ENCODE assay signal across 11 cellular contexts in genomic region chr2:69797836-69798465, GRCh38. TPM values are rescaled to one million over a fixed set of nuclear protein-coding genes. Genes with fewer than 3 reads are reported as not detected.
A peak's percentile ranks its signal among the peaks of the same experiment; 100 is the strongest.
DNase-seq lines count a peak whose midpoint lies in the region; ATAC-seq and TF ChIP-seq lines count a peak whose summit lies in the region.
"Had no signal": no experiment of that assay in that cellular context is flagged by ENCODE, and none has a peak within 500 bp of the region (broad histone marks: within the 10 kb centered on the region; RNA-seq: fewer than 3 reads in every experiment).

No MANE protein-coding gene starts in this region.

- DNase-seq in Calu3 (no peak), PC-9 (peak in 1 of 2 experiments; percentile 66), fibroblast of lung (ENCODE audit: low read depth in 2 of 2) (peak in 1 of 2 donors; percentile 65), prostate gland (ENCODE audit: low spot score) (peak; percentile 9), NCI-H2107 (lab: John Stamatoyannopoulos, UW) (no peak)
- DNase-seq: GF-D8, NCI-H446 had no signal

- H3K36me3 Mint-ChIP-seq in Calu3 (ENCODE audit: insufficient read depth, unreplicated experiment) = peaks cover 72% of the 10 kb centered on the region

- TF ChIP-seq POLR2A in prostate gland (IDR thresholded peaks at IDR 0.05) = no peak

- peak overlapping the region; percentile 50 for H3K4me3 Mint-ChIP-seq in Calu3 (ENCODE audit: low read depth, unreplicated experiment)

- no peak overlapping the region for H2AFZ ChIP-seq in PC-9
- no peak overlapping the region for H2AFZ ChIP-seq in fibroblast of lung (ENCODE audit: low read length)

- H3K4me1 Mint-ChIP-seq in Calu3 (ENCODE audit: low read depth, unreplicated experiment) = peaks cover 71% of the 10 kb centered on the region

- H3F3A ChIP-seq in PC-9 (ENCODE audit: insufficient read depth, low read depth) = peaks cover 16% of the 10 kb centered on the region

- no peaks in the 10 kb centered on the region for H3K9me2 ChIP-seq in PC-9 (ENCODE audit: insufficient read depth)

- H3K4me1 ChIP-seq in PC-9 (replicated peaks; ENCODE audit: insufficient read depth) = peaks cover 26% of the 10 kb centered on the region
- peaks cover 7% of the 10 kb centered on the region for H3K4me1 ChIP-seq in fibroblast of lung (ENCODE audit: control insufficient read depth, extremely low read depth, insufficient read depth, low read length)
- no peaks in the 10 kb centered on the region for H3K4me1 ChIP-seq in prostate gland (replicated peaks)

- no peaks in the 10 kb centered on the region for H3K9me3 Mint-ChIP-seq in Calu3 (ENCODE audit: low read depth, unreplicated experiment)
- H3K9me3 Mint-ChIP-seq: stimulated activated naive CD8-positive, alpha-beta T cell treated with anti-CD3 and anti-CD28 coated beads, Interleukin-15, Interleukin-2, amounts not matched to agents 100 ng/mL and 50 ng/mL, for 24 hours had no signal

- ATAC-seq in GM18519 (IDR thresholded peaks at IDR 0.05; ENCODE audit: low FRiP score, unreplicated experiment) (no peak), HG03135 (IDR thresholded peaks at IDR 0.05; ENCODE audit: unreplicated experiment) (no peak), GM21529 (IDR thresholded peaks at IDR 0.05; ENCODE audit: unreplicated experiment) (no peak)

- CTCF ChIA-PET in Calu3 (lab: Charles Lee) = interaction anchor here (2.0 kb wide), 1 partner anchor 73 kb away, joined by 7 read pairs; no protein-coding TSS in a partner anchor
- CTCF ChIA-PET in PC-9 (lab: Charles Lee) = no interaction called here

- H3K36me3 ChIP-seq in PC-9 (ENCODE audit: low read depth) (no peaks in the 10 kb centered on the region), fibroblast of lung (ENCODE audit: control insufficient read depth, insufficient read depth, low read length) (no peaks in the 10 kb centered on the region), prostate gland (no peaks in the 10 kb centered on the region)

- POLR2A ChIA-PET in PC-9 (lab: Charles Lee; ENCODE audit: unreplicated experiment) = no interaction called here

- H4K20me1 ChIP-seq in PC-9 (ENCODE audit: insufficient read depth) (no peaks in the 10 kb centered on the region), fibroblast of lung (ENCODE audit: control insufficient read depth, extremely low read depth, insufficient read depth, low read length) (no peaks in the 10 kb centered on the region)

- H3K27me3 ChIP-seq in PC-9 (ENCODE audit: insufficient read depth, low read depth) = no peaks in the 10 kb centered on the region
- no peaks in the 10 kb centered on the region for H3K27me3 ChIP-seq in fibroblast of lung (ENCODE audit: control insufficient read depth, insufficient read depth, low read length)
- H3K27me3 ChIP-seq in prostate gland (replicated peaks; ENCODE audit: insufficient read depth) = no peaks in the 10 kb centered on the region

- BruUV-seq in Calu3 (replicated peaks; lab: Mats Ljungman, UMichigan) (no TSS peak), PC-9 (replicated peaks; lab: Mats Ljungman, UMichigan) (no TSS peak)

- no peak overlapping the region for H3K4me3 ChIP-seq in PC-9
- peak overlapping the region in 1 of 4 experiments; percentile 38 for H3K4me3 ChIP-seq in fibroblast of lung (replicated peaks in 1 of 4; ENCODE audit: control extremely low read depth in 1 of 4, insufficient read depth in 1 of 4, low read depth in 3 of 4, low read length in 4 of 4)
- H3K4me3 ChIP-seq in prostate gland = peak overlapping the region; percentile 22 to 29

- 25% methylated on average over 3 of the region's 3 CpGs for WGBS in prostate gland

- intact Hi-C loops in Calu3 (cut with micrococcal nuclease; ENCODE audit: unreplicated experiment) (no loop called here), PC-9 (cut with micrococcal nuclease; ENCODE audit: unreplicated experiment) (loop anchor here (2.0 to 5.0 kb wide), 3 partner anchors 27 to 76 kb away; no protein-coding TSS in a partner anchor), prostate gland (cut with DNase I) (loop anchor here (5.0 kb wide), 1 partner anchor 56 kb away; the partner anchor contains the start of gene ANXA4)

- peak overlapping the region; percentile 40; the same call in 1 of the 2 replicates for H3K27ac ChIP-seq in PC-9
- no peak overlapping the region for H3K27ac ChIP-seq in fibroblast of lung (ENCODE audit: insufficient read depth, low read length)
- peak overlapping the region; percentile 60 to 78 for H3K27ac ChIP-seq in prostate gland

- no peaks in the 10 kb centered on the region for H3K27me3 Mint-ChIP-seq in Calu3 (ENCODE audit: unreplicated experiment)
- H3K27me3 Mint-ChIP-seq: stimulated activated naive CD8-positive, alpha-beta T cell treated with anti-CD3 and anti-CD28 coated beads, Interleukin-15, Interleukin-2, amounts not matched to agents 100 ng/mL and 50 ng/mL, for 24 hours had no signal

- H3K4me2 ChIP-seq in PC-9 (peak overlapping the region; percentile 37), fibroblast of lung (ENCODE audit: extremely low read depth, insufficient read depth, low read length) (peak overlapping the region; percentile 38)

- no peak for TF ChIP-seq CTCF in Calu3 (IDR thresholded peaks at IDR 0.05; ENCODE audit: unreplicated experiment)
- TF ChIP-seq CTCF in PC-9 (conservative IDR thresholded peaks at IDR 0.05) = no peak
- TF ChIP-seq CTCF in fibroblast of lung (conservative IDR thresholded peaks at IDR 0.05 in 1 of 2, IDR thresholded peaks at IDR 0.05 in 1 of 2; ENCODE audit: low read depth in 1 of 2, low read length in 2 of 2) = no peak
- TF ChIP-seq CTCF in prostate gland (IDR thresholded peaks at IDR 0.05) = no peak

- no peak overlapping the region for H3K9ac ChIP-seq in fibroblast of lung (ENCODE audit: insufficient read depth, low read length)

- H3K79me2 ChIP-seq in PC-9 (ENCODE audit: low read depth) (no peaks in the 10 kb centered on the region), fibroblast of lung (ENCODE audit: control insufficient read depth, insufficient read depth, low read length) (no peaks in the 10 kb centered on the region)

- H3K9me3 ChIP-seq in PC-9 (ENCODE audit: insufficient read depth, low read depth) = no peaks in the 10 kb centered on the region
- no peaks in the 10 kb centered on the region for H3K9me3 ChIP-seq in fibroblast of lung (ENCODE audit: control insufficient read depth, insufficient read depth, low read depth, low read length)
- no peaks in the 10 kb centered on the region for H3K9me3 ChIP-seq in prostate gland

- H3K27ac Mint-ChIP-seq in Calu3 (ENCODE audit: unreplicated experiment) = peak overlapping the region; percentile 89

RNA-seq across cellular contexts. Expression of gene GMCL1, which starts 31.5 kb away (rescaled TPM):
- total RNA-seq in Calu3 (2022) (63.8 and 76.4 TPM in 2 replicates), PC-9 (2021) (15.1 and 17.4 TPM in 2 replicates), fibroblast of lung (7.7 and 9.1 TPM in 2 replicates), prostate gland (10 to 100 TPM; 16.4 to 23.6 TPM)
- polyA plus RNA-seq in fibroblast of lung = 7.6 and 12.4 TPM in 2 replicates
- polyA plus RNA-seq in fibroblast of lung (2012) = 5.7 and 7.6 TPM in 2 replicates
- 0.15 and 0.67 TPM in 2 replicates for polyA minus RNA-seq in fibroblast of lung (ENCODE audit: low replicate concordance)

RNA-seq across cellular contexts. Expression of gene ANXA4, which starts 56.0 kb away (rescaled TPM):
- total RNA-seq in Calu3 (2022) (1,439 and 1,638 TPM in 2 replicates), PC-9 (2021) (82.9 and 109 TPM in 2 replicates), fibroblast of lung (106 and 114 TPM in 2 replicates), prostate gland (10 to 100 TPM; 37.7 to 40.1 TPM)
- polyA plus RNA-seq in fibroblast of lung = 98.4 and 106 TPM in 2 replicates
- 162 and 163 TPM in 2 replicates for polyA plus RNA-seq in fibroblast of lung (2012)
- polyA minus RNA-seq in fibroblast of lung (ENCODE audit: low replicate concordance) = 148 and 171 TPM in 2 replicates

Comparison
In these comparisons a context has a peak if more than half of its experiments do, and no peak if none do; other contexts are left out.
1. RNA of gene ANXA4, which starts 56.0 kb away (total RNA-seq): 1,439 to 1,638 TPM in Calu3; 106 to 114 TPM in fibroblast of lung, 82.9 to 109 TPM in PC-9 and 37.7 to 40.1 TPM in prostate gland; every median in the first group is over 10 times any median in the second.